In the genomic region with DNA sequence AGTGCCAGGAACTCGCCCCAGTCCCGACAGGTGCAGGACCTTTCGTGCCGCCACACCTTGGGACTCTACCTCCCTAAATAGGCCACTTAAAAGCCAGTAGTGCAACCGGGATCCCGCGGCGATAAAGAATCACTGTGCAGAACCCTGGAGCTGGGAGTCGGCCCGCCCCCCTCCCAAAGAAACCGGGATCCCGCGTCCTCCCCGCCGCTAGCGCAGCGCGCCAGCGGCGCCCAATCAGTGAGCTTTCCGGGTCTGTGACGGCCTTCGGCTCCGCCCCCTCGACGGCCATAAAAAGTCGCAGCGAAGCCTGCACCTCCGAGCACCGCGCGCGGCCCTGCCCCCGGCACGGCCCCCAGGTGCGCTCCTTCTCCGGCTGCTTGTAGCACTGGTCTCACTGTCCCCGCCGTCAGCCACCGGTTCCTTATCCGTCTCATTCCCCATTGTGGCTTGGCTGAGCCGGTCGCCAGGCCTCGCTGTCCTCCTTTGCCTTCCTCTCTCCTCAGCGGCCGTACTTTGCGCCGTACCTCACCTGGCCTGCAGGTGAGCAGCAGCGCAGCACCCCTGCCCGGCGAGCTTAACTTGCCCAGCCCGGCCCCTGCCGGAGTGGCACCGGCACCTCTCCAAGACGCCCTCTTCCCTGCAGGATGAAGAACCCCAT, we compare ENCODE assay signal across 8 cellular contexts. TPM values are rescaled to one million over a fixed set of nuclear protein-coding genes. Genes with fewer than 3 reads are reported as not detected.
DNase-seq lines count a peak whose midpoint lies in the region; ATAC-seq and TF ChIP-seq lines count a peak whose summit lies in the region.

LRAT (plus strand) TSS at position 318 of the 658 bp plus-strand sequence; CDS start at position 645, 327 bp downstream.

- 1% methylated on average over 48 to 55 of the region's 55 CpGs for WGBS in aorta, 2 donors

- H3K36me3 ChIP-seq in aorta (ENCODE audit: control insufficient read depth in 1 of 2, insufficient read depth in 2 of 2, low read length in 1 of 2) = no peaks in the 10 kb centered on the region

- peak; percentile 5 for DNase-seq in activated gamma-delta T cell (lab: John Stamatoyannopoulos, UW)
- DNase-seq in activated gamma-delta T cell treated with Interleukin-2 at 50 U/mL for 16 hours = no peak
- peak; percentile 14 for DNase-seq in NCI-H2081 treated with DMSO at 0.1 percent for 48 hours (lab: John Stamatoyannopoulos, UW)
- DNase-seq in activated T-helper 2 cell treated with anti-CD3 and anti-CD28 coated beads, Interferon-gamma antibody, Interleukin-2, Interleukin-4, amounts not matched to agents 10 μg/mL and 5 μg/mL and 100 μg/mL, durations not matched to agents 14 hours and 24 hours and 36 hours (ENCODE audit: low spot score) = peak; percentile 46
- DNase-seq in globus pallidus (ENCODE audit: low spot score) = peak; percentile 37
- no peak for DNase-seq in omental fat pad (ENCODE audit: low spot score)
- DNase-seq in aorta = peak in 1 of 2 donors; percentile 82
- DNase-seq in NOMO-1 treated with DMSO at 0.1 percent for 48 hours (lab: John Stamatoyannopoulos, UW; ENCODE audit: unreplicated experiment) = no peak

- peak within 1 kb of the TSS; percentile 82 for H3K4me3 Mint-ChIP-seq in activated T-helper 2 cell treated with anti-CD3 and anti-CD28 coated beads, Interferon-gamma antibody, Interleukin-2, Interleukin-4, amounts not matched to agents 10 μg/mL and 5 μg/mL and 100 μg/mL, durations not matched to agents 14 hours and 24 hours and 36 hours (ENCODE audit: low read depth)

- H3K4me3 ChIP-seq in aorta (ENCODE audit: low read length in 2 of 2) = peak within 1 kb of the TSS; percentile 1 to 61

- no peaks in the 10 kb centered on the region for H3K9me3 ChIP-seq in aorta (ENCODE audit: control insufficient read depth, low read length)

- H3K4me1 ChIP-seq in aorta (ENCODE audit: control insufficient read depth in 1 of 2, insufficient read depth in 2 of 2, low read length in 2 of 2) = no peaks in the 10 kb centered on the region

- intact Hi-C loops in activated T-helper 2 cell treated with anti-CD3 and anti-CD28 coated beads, Interferon-gamma antibody, Interleukin-2, Interleukin-4, amounts not matched to agents 10 μg/mL and 5 μg/mL and 100 μg/mL, durations not matched to agents 14 hours and 24 hours and 36 hours (cut with micrococcal nuclease) = loop anchor here (2.0 to 10.0 kb wide), 3 partner anchors 253 to 952 kb away; partner anchors contain the start of gene DCHS2
- intact Hi-C loops in aorta (cut with DNase I) = no loop called here

- no peak within 1 kb of the TSS for H3K27ac ChIP-seq in aorta (ENCODE audit: low read depth in 1 of 2, low read length in 2 of 2)

- ATAC-seq in omental fat pad (ENCODE audit: low FRiP score) (peak; percentile 72), aorta (ENCODE audit: low FRiP score) (no peak)

- no peaks in the 10 kb centered on the region for H3K9me3 Mint-ChIP-seq in activated T-helper 2 cell treated with anti-CD3 and anti-CD28 coated beads, Interferon-gamma antibody, Interleukin-2, Interleukin-4, amounts not matched to agents 10 μg/mL and 5 μg/mL and 100 μg/mL, durations not matched to agents 14 hours and 24 hours and 36 hours

- no peaks in the 10 kb centered on the region for H3K27me3 ChIP-seq in aorta (ENCODE audit: control insufficient read depth in 1 of 2, insufficient read depth in 2 of 2, low read length in 1 of 2)

- H3K36me3 Mint-ChIP-seq in activated T-helper 2 cell treated with anti-CD3 and anti-CD28 coated beads, Interferon-gamma antibody, Interleukin-2, Interleukin-4, amounts not matched to agents 10 μg/mL and 5 μg/mL and 100 μg/mL, durations not matched to agents 14 hours and 24 hours and 36 hours (ENCODE audit: low read depth) = no peaks in the 10 kb centered on the region

- TF ChIP-seq CTCF in omental fat pad (IDR thresholded peaks at IDR 0.05) = no peak

- no peak within 1 kb of the TSS for H3K27ac Mint-ChIP-seq in activated T-helper 2 cell treated with anti-CD3 and anti-CD28 coated beads, Interferon-gamma antibody, Interleukin-2, Interleukin-4, amounts not matched to agents 10 μg/mL and 5 μg/mL and 100 μg/mL, durations not matched to agents 14 hours and 24 hours and 36 hours

- H3K4me1 Mint-ChIP-seq in activated T-helper 2 cell treated with anti-CD3 and anti-CD28 coated beads, Interferon-gamma antibody, Interleukin-2, Interleukin-4, amounts not matched to agents 10 μg/mL and 5 μg/mL and 100 μg/mL, durations not matched to agents 14 hours and 24 hours and 36 hours (ENCODE audit: low read depth) = peaks cover 20% of the 10 kb centered on the region

- peaks cover 70% of the 10 kb centered on the region for H3K27me3 Mint-ChIP-seq in activated T-helper 2 cell treated with anti-CD3 and anti-CD28 coated beads, Interferon-gamma antibody, Interleukin-2, Interleukin-4, amounts not matched to agents 10 μg/mL and 5 μg/mL and 100 μg/mL, durations not matched to agents 14 hours and 24 hours and 36 hours (ENCODE audit: low read depth)

RNA-seq across cellular contexts. Expression of gene LRAT, which starts in this region (rescaled TPM):
- total RNA-seq in activated T-helper 2 cell treated with anti-CD3 and anti-CD28 coated beads, Interferon-gamma antibody, Interleukin-2, Interleukin-4, amounts not matched to agents 10 μg/mL and 5 μg/mL and 100 μg/mL, durations not matched to agents 14 hours and 24 hours and 36 hours = 0.07 TPM in 1 of 2 replicates, not detected in the other
- total RNA-seq in omental fat pad (1 to 10 TPM in 2 of 4 donors, not detected in 2; 1.7 to 2.4 TPM), aorta (under 1 TPM in 1 of 2 donors, not detected in 1; 0.27 TPM)
- polyA plus RNA-seq in aorta = under 1 TPM in 1 of 2 donors, not detected in 1; 0.50 TPM

Comparison
In these comparisons a context has a peak if more than half of its experiments do, and no peak if none do; other contexts are left out.
1. DNase-seq: peak in activated gamma-delta T cell (single experiment), NCI-H2081 treated with DMSO at 0.1 percent for 48 hours (single experiment) and globus pallidus (single experiment); none in activated gamma-delta T cell treated with Interleukin-2 at 50 U/mL for 16 hours (single experiment), omental fat pad (single experiment) and NOMO-1 treated with DMSO at 0.1 percent for 48 hours (single experiment).
2. Peak in DNase-seq in activated T-helper 2 cell treated with anti-CD3 and anti-CD28 coated beads, Interferon-gamma antibody, Interleukin-2, Interleukin-4, amounts not matched to agents 10 μg/mL and 5 μg/mL and 100 μg/mL, durations not matched to agents 14 hours and 24 hours and 36 hours; RNA of the gene not detected or under 1 TPM.